Comparison of ENCODE assay signal across 8 cellular contexts in genomic region chr7:51067757-51068156, GRCh38.
DNase-seq lines count a peak whose midpoint lies in the region; ATAC-seq and TF ChIP-seq lines count a peak whose summit lies in the region.

No MANE protein-coding gene starts in this region.

- H3K4me3 Mint-ChIP-seq in CD4-positive, alpha-beta T cell, result no peak overlapping the region
- no peak overlapping the region for H3K4me3 Mint-ChIP-seq in activated CD4-positive, alpha-beta T cell treated with anti-CD3 and anti-CD28 coated beads, Interleukin-2, amount 10 ng/mL, durations not matched to agents 24 days and 14 days

- peak; percentile 7 to 43 (median 22) for DNase-seq in CD4-positive, alpha-beta T cell
- DNase-seq in NCI-H2081 (lab: John Stamatoyannopoulos, UW) (peak; percentile 51 to 59), epithelial cell of esophagus (ENCODE audit: low read depth) (peak; percentile 73), myocyte (ENCODE audit: low read depth) (peak; percentile 89)
- peak; percentile 82 for DNase-seq in activated CD4-positive, alpha-beta T cell treated with anti-CD3 and anti-CD28 coated beads, Interleukin-2, amount 10 ng/mL, durations not matched to agents 24 days and 14 days

- no peak overlapping the region for H3K4me3 ChIP-seq in epithelial cell of esophagus (ENCODE audit: low read length)

- H3K27ac Mint-ChIP-seq in CD4-positive, alpha-beta T cell, result no peak overlapping the region
- no peak overlapping the region for H3K27ac Mint-ChIP-seq in activated CD4-positive, alpha-beta T cell treated with anti-CD3 and anti-CD28 coated beads, Interleukin-2, amount 10 ng/mL, durations not matched to agents 24 days and 14 days

- intact Hi-C loops in CD4-positive, alpha-beta T cell (cut with DNase I, micrococcal nuclease), result loop anchor here (2.0 to 10.0 kb wide), 4 partner anchors 371 to 973 kb away; a partner anchor contains a TSS
- intact Hi-C loops in activated CD4-positive, alpha-beta T cell treated with anti-CD3 and anti-CD28 coated beads, Interleukin-2, amount 10 ng/mL, durations not matched to agents 24 days and 14 days (cut with micrococcal nuclease), result loop anchor here (2.0 to 5.0 kb wide), 2 partner anchors 599 to 975 kb away; partner anchors contain the start of gene ZPBP

- TF ChIP-seq CTCF in CD4-positive, alpha-beta T cell (IDR thresholded peaks at IDR 0.05), result peak; percentile 62
- TF ChIP-seq CTCF in epithelial cell of esophagus (IDR thresholded peaks at IDR 0.05; ENCODE audit: insufficient read depth, low read depth, low read length, missing control alignments), result peak; percentile 73

- no peaks in the 10 kb centered on the region for H3K4me1 Mint-ChIP-seq in CD4-positive, alpha-beta T cell (ENCODE audit: low read depth)
- H3K4me1 Mint-ChIP-seq in activated CD4-positive, alpha-beta T cell treated with anti-CD3 and anti-CD28 coated beads, Interleukin-2, amount 10 ng/mL, durations not matched to agents 24 days and 14 days, result no peaks in the 10 kb centered on the region

- H3K27me3 ChIP-seq in CD4-positive, alpha-beta T cell (ENCODE audit: control insufficient read depth, insufficient read depth, low read length), result no peaks in the 10 kb centered on the region

- no peak for ATAC-seq in CD4-positive, alpha-beta T cell (ENCODE audit: poor library complexity)
- ATAC-seq in GM21619 (IDR thresholded peaks at IDR 0.05; ENCODE audit: unreplicated experiment) (peak; percentile 60), HG03439 (IDR thresholded peaks at IDR 0.05; ENCODE audit: unreplicated experiment) (no peak)

- CTCF ChIA-PET in CD4-positive, alpha-beta T cell (lab: Charles Lee), result no interaction called here

- H3K27ac ChIP-seq in CD4-positive, alpha-beta T cell (ENCODE audit: low read depth, low read length), result no peak overlapping the region
- H3K27ac ChIP-seq in temporal lobe (ENCODE audit: low read depth, low read length), result peak overlapping the region; percentile 60

- POLR2A ChIA-PET in CD4-positive, alpha-beta T cell (lab: Charles Lee), result no interaction called here

- no peaks in the 10 kb centered on the region for H3K9me3 Mint-ChIP-seq in CD4-positive, alpha-beta T cell
- H3K9me3 Mint-ChIP-seq in activated CD4-positive, alpha-beta T cell treated with anti-CD3 and anti-CD28 coated beads, Interleukin-2, amount 10 ng/mL, durations not matched to agents 24 days and 14 days, result no peaks in the 10 kb centered on the region

- no peaks in the 10 kb centered on the region for H3K27me3 Mint-ChIP-seq in CD4-positive, alpha-beta T cell
- H3K27me3 Mint-ChIP-seq in activated CD4-positive, alpha-beta T cell treated with anti-CD3 and anti-CD28 coated beads, Interleukin-2, amount 10 ng/mL, durations not matched to agents 24 days and 14 days, result no peaks in the 10 kb centered on the region

- H3K36me3 Mint-ChIP-seq in CD4-positive, alpha-beta T cell (ENCODE audit: low read depth), result no peaks in the 10 kb centered on the region
- no peaks in the 10 kb centered on the region for H3K36me3 Mint-ChIP-seq in activated CD4-positive, alpha-beta T cell treated with anti-CD3 and anti-CD28 coated beads, Interleukin-2, amount 10 ng/mL, durations not matched to agents 24 days and 14 days (ENCODE audit: low read depth)

- H3K9me3 ChIP-seq in CD4-positive, alpha-beta T cell (ENCODE audit: control insufficient read depth, low read length), result no peaks in the 10 kb centered on the region

Comparison
In these comparisons a context has a peak if more than half of its experiments do, and no peak if none do; other contexts are left out.
1. DNase-seq: peak in every context shown above with its lines; median percentile 89 in myocyte; 82 in activated CD4-positive, alpha-beta T cell treated with anti-CD3 and anti-CD28 coated beads, Interleukin-2, amount 10 ng/mL, durations not matched to agents 24 days and 14 days; 73 in epithelial cell of esophagus; 55 in NCI-H2081; 22 in CD4-positive, alpha-beta T cell.